In the genomic region with DNA sequence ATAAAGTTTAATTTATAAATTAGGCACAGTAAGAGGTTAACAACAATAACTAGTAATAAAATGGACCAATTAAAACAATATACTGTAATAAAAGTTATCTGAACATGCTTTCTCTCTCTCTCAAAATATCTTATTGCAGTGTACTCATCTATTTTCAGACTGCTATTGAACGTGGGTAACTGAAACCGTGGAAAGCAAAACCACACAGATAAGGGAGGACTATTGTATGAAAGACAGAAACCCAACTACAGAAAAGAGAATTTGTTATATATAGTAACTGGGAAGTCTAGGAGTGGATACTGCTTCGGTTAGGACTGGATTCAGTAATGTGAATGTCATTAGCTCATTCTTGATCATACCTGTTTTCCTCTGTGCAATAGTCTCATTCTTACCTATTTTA, we compare ENCODE assay signal across 19 cellular contexts.
"Had no signal": no experiment of that assay in that cellular context is flagged by ENCODE, and none has a peak within 500 bp of the region (broad histone marks: within the 10 kb centered on the region; RNA-seq: fewer than 3 reads in every experiment).

No MANE protein-coding gene starts in this region.

- H3K4me2 ChIP-seq: hepatocyte had no signal

- H3K4me3 Mint-ChIP-seq: activated CD4-positive, alpha-beta T cell treated with anti-CD3 and anti-CD28 coated beads for 36 hours; activated naive CD4-positive, alpha-beta T cell treated with anti-CD3 and anti-CD28 coated beads, Interleukin-2, amount 50 U/mL, for 24 hours; mesothelial cell of epicardium; nephron; stimulated activated naive CD8-positive, alpha-beta T cell treated with anti-CD3 and anti-CD28 coated beads, Interleukin-15, amount 100 ng/mL, for 72 hours; T-helper 2 cell treated with Interferon-gamma antibody and Interleukin-4, amounts not matched to agents 5 μg/mL and 100 μg/mL, for 36 hours had no signal

- ATAC-seq: activated CD4-positive, alpha-beta T cell treated with anti-CD3 and anti-CD28 coated beads for 36 hours; body of pancreas; stimulated activated naive CD8-positive, alpha-beta T cell treated with anti-CD3 and anti-CD28 coated beads, Interleukin-15, amount 100 ng/mL, for 72 hours had no signal

- H3K27me3 ChIP-seq: body of pancreas, hepatocyte, suprapubic skin, transverse colon, uterus had no signal

- H3K36me3 ChIP-seq: suprapubic skin, transverse colon, uterus had no signal

- DNase-seq: activated CD4-positive, alpha-beta T cell treated with anti-CD3 and anti-CD28 coated beads for 36 hours; activated CD4-positive, alpha-beta T cell treated with anti-CD3 and anti-CD28 coated beads, Interleukin-2, amount 50 U/mL, for 48 hours; activated gamma-delta T cell; body of pancreas; cortex of kidney; right cardiac atrium; small intestine; stimulated activated CD4-positive, alpha-beta T cell treated with anti-CD3 and anti-CD28 coated beads, Interleukin-15, amount 100 ng/mL, for 24 hours; stimulated activated CD4-positive, alpha-beta T cell treated with anti-CD3 and anti-CD28 coated beads, Interleukin-2, amount 100 ng/mL, for 48 hours; stimulated activated naive CD8-positive, alpha-beta T cell treated with anti-CD3 and anti-CD28 coated beads, Interleukin-15, amount 100 ng/mL, for 72 hours; transverse colon; uterus had no signal

- H2AFZ ChIP-seq: hepatocyte had no signal

- H3K9me3 ChIP-seq: body of pancreas, transverse colon, uterus had no signal

- H3K27ac Mint-ChIP-seq: activated CD4-positive, alpha-beta T cell treated with anti-CD3 and anti-CD28 coated beads for 36 hours; activated naive CD4-positive, alpha-beta T cell treated with anti-CD3 and anti-CD28 coated beads, Interleukin-2, amount 50 U/mL, for 24 hours; mesothelial cell of epicardium; nephron; progenitor cell of endocrine pancreas; stimulated activated naive CD8-positive, alpha-beta T cell treated with anti-CD3 and anti-CD28 coated beads, Interleukin-15, amount 100 ng/mL, for 72 hours; T-helper 2 cell treated with Interferon-gamma antibody and Interleukin-4, amounts not matched to agents 5 μg/mL and 100 μg/mL, for 36 hours had no signal

- H3K36me3 Mint-ChIP-seq: mesothelial cell of epicardium had no signal

- H3K4me3 ChIP-seq: body of pancreas, hepatocyte, suprapubic skin, transverse colon, uterus had no signal

- H3K4me1 ChIP-seq: body of pancreas, suprapubic skin, transverse colon, uterus had no signal

- H3K4me1 Mint-ChIP-seq: activated naive CD4-positive, alpha-beta T cell treated with anti-CD3 and anti-CD28 coated beads, Interleukin-2, amount 50 U/mL, for 24 hours; mesothelial cell of epicardium had no signal

- H3K27me3 Mint-ChIP-seq: activated CD4-positive, alpha-beta T cell treated with anti-CD3 and anti-CD28 coated beads for 36 hours; progenitor cell of endocrine pancreas; stimulated activated naive CD8-positive, alpha-beta T cell treated with anti-CD3 and anti-CD28 coated beads, Interleukin-15, amount 100 ng/mL, for 72 hours had no signal

- H3K27ac ChIP-seq: body of pancreas, hepatocyte, suprapubic skin, transverse colon, uterus had no signal
